In the genomic region with DNA sequence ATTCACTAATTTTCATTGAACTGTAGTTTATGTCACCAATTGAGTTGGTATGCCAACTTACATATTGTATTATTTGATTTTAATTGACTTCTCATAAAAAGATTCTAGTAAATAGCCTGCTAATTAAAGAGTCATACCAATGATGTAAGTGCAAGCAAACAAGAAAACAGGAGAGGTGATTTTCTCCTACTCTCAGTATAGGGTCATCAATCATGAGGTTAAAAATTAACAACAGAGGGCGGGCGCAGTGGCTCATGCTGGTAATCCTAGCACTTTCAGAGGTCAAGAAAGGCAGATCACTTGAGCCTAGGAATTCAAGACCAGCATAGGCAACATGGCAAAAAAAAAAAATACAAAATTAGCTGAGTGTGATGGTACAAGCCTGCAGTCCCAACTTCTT, we compare ENCODE assay signal across 1 cellular context.
TF ChIP-seq lines count a peak whose summit lies in the region.

No MANE protein-coding gene starts in this region.

TF ChIP-seq in GM23338, 12 proteins besides CTCF, POLR2A, EP300 and RAD21 (continued from another document):
- no peak for TF ChIP-seq STAT1 (IDR thresholded peaks at IDR 0.05; ENCODE audit: unreplicated experiment)
- TF ChIP-seq EZH2phosphoT487 (IDR thresholded peaks at IDR 0.05; ENCODE audit: unreplicated experiment), result no peak
